Comparison of ENCODE assay signal across 12 cellular contexts in the genomic region with DNA sequence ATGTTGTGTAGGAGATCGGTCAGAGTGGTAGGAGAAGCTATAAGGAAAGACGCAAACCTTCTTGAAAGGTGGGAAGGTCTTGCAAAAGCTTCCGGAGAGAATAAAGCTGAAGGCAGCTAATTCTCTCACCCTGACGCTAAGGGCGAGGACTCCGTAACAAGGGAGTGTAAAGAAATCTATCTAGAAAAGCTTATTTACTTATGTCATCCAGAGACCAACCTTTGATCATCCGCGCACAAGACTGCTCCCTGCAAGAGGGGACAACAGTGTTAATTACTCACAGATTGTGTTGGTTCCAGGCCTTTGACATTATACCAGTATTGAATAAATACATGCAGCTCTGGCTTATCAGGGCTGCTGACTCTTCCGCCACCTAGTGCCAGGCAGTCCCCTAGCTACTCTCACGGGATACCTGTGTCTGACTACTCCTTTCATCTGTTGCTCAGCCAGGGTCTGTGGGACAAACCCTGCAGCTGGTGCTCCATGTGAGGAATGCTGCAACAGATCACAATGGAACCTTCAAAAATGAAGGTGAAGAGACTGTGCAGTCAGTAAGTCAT.
DNase-seq lines count a peak whose midpoint lies in the region; ATAC-seq and TF ChIP-seq lines count a peak whose summit lies in the region.
"Had no signal": no experiment of that assay in that cellular context is flagged by ENCODE, and none has a peak within 500 bp of the region (broad histone marks: within the 10 kb centered on the region; RNA-seq: fewer than 3 reads in every experiment).

No MANE protein-coding gene starts in this region.

- no peak overlapping the region for H3K27ac ChIP-seq in SK-N-SH (ENCODE audit: low read depth in 2 of 2, low read length in 1 of 2)
- H3K27ac ChIP-seq: thoracic aorta had no signal

- H3F3A ChIP-seq in SK-N-SH (replicated peaks; ENCODE audit: insufficient read depth) = no peaks in the 10 kb centered on the region

- no peak overlapping the region for H3K9ac ChIP-seq in SK-N-SH

- no peaks in the 10 kb centered on the region for H3K36me3 ChIP-seq in SK-N-SH (replicated peaks in 1 of 2; ENCODE audit: control insufficient read depth in 1 of 2, insufficient read depth in 2 of 2, low read length in 1 of 2)
- no peaks in the 10 kb centered on the region for H3K36me3 ChIP-seq in MG63
- H3K36me3 ChIP-seq: thoracic aorta had no signal

- peak overlapping the region; percentile 29 to 44 for H3K27ac Mint-ChIP-seq in natural killer cell treated with Interleukin-12 subunit alpha and Interleukin-12 subunit beta and Interleukin-15 and Interleukin-18, amount 100 ng/mL, for 72 hours
- H3K27ac Mint-ChIP-seq in natural killer cell = no peak overlapping the region
- H3K27ac Mint-ChIP-seq: T-cell had no signal

- peak; percentile 68 for TF ChIP-seq RAD21 in SK-N-SH (IDR thresholded peaks at IDR 0.05; ENCODE audit: low read length)

- no peaks in the 10 kb centered on the region for H4K20me1 ChIP-seq in SK-N-SH (ENCODE audit: insufficient read depth)

- no peaks in the 10 kb centered on the region for H3K79me2 ChIP-seq in SK-N-SH (ENCODE audit: insufficient read depth)

- H3K9me3 Mint-ChIP-seq in natural killer cell treated with Interleukin-12 subunit alpha and Interleukin-12 subunit beta and Interleukin-15 and Interleukin-18, amount 100 ng/mL, for 72 hours = peaks cover 6% of the 10 kb centered on the region
- peaks cover 0 to under 1% of the 10 kb centered on the region in 2 donors for H3K9me3 Mint-ChIP-seq in natural killer cell

- H3K4me2 ChIP-seq in SK-N-SH = no peak overlapping the region

- no peak overlapping the region for H2AFZ ChIP-seq in SK-N-SH (ENCODE audit: low read depth)

- POLR2A ChIA-PET in SK-N-SH (lab: Yijun Ruan, JAX) = no interaction called here

- no peaks in the 10 kb centered on the region for H3K27me3 Mint-ChIP-seq in natural killer cell treated with Interleukin-12 subunit alpha and Interleukin-12 subunit beta and Interleukin-15 and Interleukin-18, amount 100 ng/mL, for 72 hours
- no peaks in the 10 kb centered on the region for H3K27me3 Mint-ChIP-seq in natural killer cell (ENCODE audit: low read depth in 2 of 2)

- intact Hi-C loops in natural killer cell (cut with micrococcal nuclease) = no loop called here
- intact Hi-C loops in left cardiac atrium (cut with DNase I) = no loop called here

- ATAC-seq in natural killer cell treated with Interleukin-12 subunit alpha and Interleukin-12 subunit beta and Interleukin-15 and Interleukin-18, amount 100 ng/mL, for 72 hours = peak; percentile 32 to 48
- no peak for ATAC-seq in natural killer cell
- ATAC-seq in left cardiac atrium = peak; percentile 44 to 70
- ATAC-seq in GM18519 (IDR thresholded peaks at IDR 0.05; ENCODE audit: low FRiP score, unreplicated experiment) = no peak
- ATAC-seq: T-cell had no signal

- H3K9me2 ChIP-seq in SK-N-SH = no peaks in the 10 kb centered on the region

- H3K27me3 ChIP-seq in SK-N-SH (ENCODE audit: insufficient read depth) = no peaks in the 10 kb centered on the region
- no peaks in the 10 kb centered on the region for H3K27me3 ChIP-seq in MG63

- H3K4me3 Mint-ChIP-seq in natural killer cell treated with Interleukin-12 subunit alpha and Interleukin-12 subunit beta and Interleukin-15 and Interleukin-18, amount 100 ng/mL, for 72 hours = no peak overlapping the region
- H3K4me3 Mint-ChIP-seq in natural killer cell = no peak overlapping the region
- H3K4me3 Mint-ChIP-seq: T-cell had no signal

- peaks cover 0 to 24% of the 10 kb centered on the region in 2 donors for H3K4me1 Mint-ChIP-seq in natural killer cell treated with Interleukin-12 subunit alpha and Interleukin-12 subunit beta and Interleukin-15 and Interleukin-18, amount 100 ng/mL, for 72 hours (ENCODE audit: low read depth in 2 of 2)
- H3K4me1 Mint-ChIP-seq in natural killer cell = peaks cover 0 to 7% of the 10 kb centered on the region in 2 donors
- H3K4me1 Mint-ChIP-seq: T-cell had no signal

- 61% methylated on average over 10 of the region's 10 CpGs for WGBS in SK-N-SH (ENCODE audit: low lambda C conversion rate)

- no peaks in the 10 kb centered on the region for H3K9me3 ChIP-seq in SK-N-SH
- H3K9me3 ChIP-seq in MG63 = 0 out of 2 replicates have a peak, but pooled peaks cover 5% of the 10 kb centered on the region
- H3K9me3 ChIP-seq: thoracic aorta had no signal

- H3K36me3 Mint-ChIP-seq in natural killer cell treated with Interleukin-12 subunit alpha and Interleukin-12 subunit beta and Interleukin-15 and Interleukin-18, amount 100 ng/mL, for 72 hours = peaks cover 18% of the 10 kb centered on the region
- peaks cover under 1% of the 10 kb centered on the region for H3K36me3 Mint-ChIP-seq in natural killer cell
- H3K36me3 Mint-ChIP-seq: T-cell had no signal

- no peak for TF ChIP-seq CTCF in natural killer cell (IDR thresholded peaks at IDR 0.05)
- no peak; the same call in 1 of the 2 replicates for TF ChIP-seq CTCF in SK-N-SH (IDR thresholded peaks at IDR 0.05)

- H3K4me1 ChIP-seq in SK-N-SH (ENCODE audit: control insufficient read depth in 1 of 2, insufficient read depth in 2 of 2, low read depth in 1 of 2, low read length in 1 of 2) = no peaks in the 10 kb centered on the region; a peak in 1 of 4 replicates

- H3K4me3 ChIP-seq in SK-N-SH (ENCODE audit: low read depth in 2 of 2, low read length in 1 of 2) (no peak overlapping the region), MG63 (no peak overlapping the region)
- H3K4me3 ChIP-seq: coronary artery, thoracic aorta had no signal

- no peak for TF ChIP-seq EP300 in SK-N-SH (IDR thresholded peaks at IDR 0.05; ENCODE audit: borderline replicate concordance in 1 of 2, low read depth in 1 of 2, low read length in 1 of 2)

- CTCF ChIA-PET in SK-N-SH (lab: Yijun Ruan, JAX) = interaction anchor here (1.1 to 2.0 kb wide), 6 partner anchors 13 to 597 kb away, joined by 3 to 10 read pairs (median 4); no protein-coding TSS in a partner anchor

- DNase-seq in natural killer cell treated with Interleukin-12 subunit alpha and Interleukin-12 subunit beta and Interleukin-15 and Interleukin-18, amount 100 ng/mL, for 72 hours (ENCODE audit: low spot score) = no peak
- DNase-seq in natural killer cell (no peak), SK-N-SH (peak; percentile 5), left cardiac atrium (no peak), T-helper 9 cell (no peak), MG63 (no peak), SKM-1 (lab: John Stamatoyannopoulos, UW; ENCODE audit: unreplicated experiment) (no peak)
- DNase-seq: GF-D8 had no signal

TF ChIP-seq in SK-N-SH, 30 proteins besides CTCF, POLR2A, EP300 and RAD21:
- TF ChIP-seq FOSL2 (IDR thresholded peaks at IDR 0.05; ENCODE audit: borderline replicate concordance, low read depth) = no peak
- TF ChIP-seq, protein P1, sequence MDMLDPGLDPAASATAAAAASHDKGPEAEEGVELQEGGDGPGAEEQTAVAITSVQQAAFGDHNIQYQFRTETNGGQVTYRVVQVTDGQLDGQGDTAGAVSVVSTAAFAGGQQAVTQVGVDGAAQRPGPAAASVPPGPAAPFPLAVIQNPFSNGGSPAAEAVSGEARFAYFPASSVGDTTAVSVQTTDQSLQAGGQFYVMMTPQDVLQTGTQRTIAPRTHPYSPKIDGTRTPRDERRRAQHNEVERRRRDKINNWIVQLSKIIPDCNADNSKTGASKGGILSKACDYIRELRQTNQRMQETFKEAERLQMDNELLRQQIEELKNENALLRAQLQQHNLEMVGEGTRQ (IDR thresholded peaks at IDR 0.05; ENCODE audit: borderline replicate concordance, low read depth, low read length) = no peak
- TF ChIP-seq SMC3 (IDR thresholded peaks at IDR 0.05; ENCODE audit: low read depth, low read length) = peak; percentile 43; the same call in 1 of the 2 replicates
- TF ChIP-seq RCOR1 (IDR thresholded peaks at IDR 0.05; ENCODE audit: low read length) = no peak
TF ChIP-seq in SK-N-SH: peak in this region for 1.

Comparison
In these comparisons a context has a peak if more than half of its experiments do, and no peak if none do; other contexts are left out.
1. ATAC-seq: peak in natural killer cell treated with Interleukin-12 subunit alpha and Interleukin-12 subunit beta and Interleukin-15 and Interleukin-18, amount 100 ng/mL, for 72 hours (2 of 2) and left cardiac atrium (2 of 2); none in natural killer cell (0 of 3) and GM18519 (single experiment).
2. H3K27ac Mint-ChIP-seq: peak in natural killer cell treated with Interleukin-12 subunit alpha and Interleukin-12 subunit beta and Interleukin-15 and Interleukin-18, amount 100 ng/mL, for 72 hours (2 of 2); none in natural killer cell (0 of 2).